ENCODE assay signal across 27 cellular contexts in genomic region chr2:102241616-102242260, GRCh38. TPM values are rescaled to one million over a fixed set of nuclear protein-coding genes. Genes with fewer than 3 reads are reported as not detected.
DNase-seq lines count a peak whose midpoint lies in the region; ATAC-seq and TF ChIP-seq lines count a peak whose summit lies in the region.
"Had no signal": no experiment of that assay in that cellular context is flagged by ENCODE, and none has a peak within 500 bp of the region (broad histone marks: within the 10 kb centered on the region; RNA-seq: fewer than 3 reads in every experiment).

No MANE protein-coding gene starts in this region.

- no peak for TF ChIP-seq POLR2A in esophagus muscularis mucosa (IDR thresholded peaks at IDR 0.05; ENCODE audit: low read depth)

- intact Hi-C loops in esophagus muscularis mucosa (cut with DNase I), result loop anchor here (5.0 kb wide), 2 partner anchors 54 to 359 kb away; partner anchors contain the start of gene IL1RL2

- H4K20me1 ChIP-seq in Loucy (ENCODE audit: insufficient read depth, low read length, poor library complexity, severe bottlenecking), result no peaks in the 10 kb centered on the region

- no peak overlapping the region for H2AK5ac ChIP-seq in mesendoderm (ENCODE audit: low read length)

- DNase-seq in esophagus muscularis mucosa (ENCODE audit: extremely low spot score) (peak; percentile 19), mesendoderm (peak; percentile 78), NCI-H187 (lab: John Stamatoyannopoulos, UW) (no peak), NCI-H146 (lab: John Stamatoyannopoulos, UW) (no peak), GF-D8 (lab: John Stamatoyannopoulos, UW) (no peak)
- DNase-seq: activated CD4-positive, alpha-beta T cell treated with anti-CD3 and anti-CD28 coated beads, Interleukin-2, amount 10 ng/mL, durations not matched to agents 24 days and 14 days; activated gamma-delta T cell treated with Interleukin-2 at 50 U/mL for 16 hours; activated T-cell treated with anti-CD3 and anti-CD28 coated beads, Interleukin-2, amount 50 U/mL, for 24 hours; body of pancreas; CD8-positive, alpha-beta T cell; cerebellar nuclear complex; DMS153; heart left ventricle; NCI-H1105 treated with DMSO at 0.1 percent for 48 hours; NCI-H2081 treated with DMSO at 0.1 percent for 48 hours; posterior cingulate gyrus; Right ventricle myocardium superior; stimulated activated CD4-positive, alpha-beta T cell treated with anti-CD3 and anti-CD28 coated beads, Interleukin-4, amount 100 ng/mL, for 24 hours; WERI-Rb-1 had no signal

- H3K79me2 ChIP-seq in ACC112 (ENCODE audit: control insufficient read depth, insufficient read depth, low read length, unreplicated experiment), result no peaks in the 10 kb centered on the region
- H3K79me2 ChIP-seq in Loucy (ENCODE audit: insufficient read depth, low read length), result no peaks in the 10 kb centered on the region
- H3K79me2 ChIP-seq in mesendoderm (ENCODE audit: control insufficient read depth, insufficient read depth, low read length), result no peaks in the 10 kb centered on the region

- H3F3A ChIP-seq in Loucy (ENCODE audit: low read depth), result no peaks in the 10 kb centered on the region

- H3K27me3 ChIP-seq in ACC112 (ENCODE audit: insufficient read depth, low read length) (no peaks in the 10 kb centered on the region), Loucy (ENCODE audit: insufficient read depth, low read length, poor library complexity, severe bottlenecking) (no peaks in the 10 kb centered on the region), esophagus muscularis mucosa (no peaks in the 10 kb centered on the region), mesendoderm (ENCODE audit: insufficient read depth, low read length, poor library complexity) (no peaks in the 10 kb centered on the region)
- H3K27me3 ChIP-seq: body of pancreas, vagina had no signal

- no peak overlapping the region for H3K23ac ChIP-seq in mesendoderm (ENCODE audit: low read length)

- ATAC-seq in HG02642 (IDR thresholded peaks at IDR 0.05; ENCODE audit: poor library complexity, unreplicated experiment), result no peak

- H3K9ac ChIP-seq in Loucy (ENCODE audit: low read depth, low read length, poor library complexity, severe bottlenecking) (no peak overlapping the region), mesendoderm (ENCODE audit: low read length) (no peak overlapping the region)

- no peaks in the 10 kb centered on the region for H3K9me2 ChIP-seq in Loucy (replicated peaks; ENCODE audit: low read depth, low read length)

- no peak overlapping the region for H2BK120ac ChIP-seq in mesendoderm (ENCODE audit: low read depth, low read length)

- no peaks in the 10 kb centered on the region for H3K79me1 ChIP-seq in mesendoderm (ENCODE audit: low read length)

- TF ChIP-seq CTCF in Loucy (conservative IDR thresholded peaks at IDR 0.05; ENCODE audit: low read length) (no peak), esophagus muscularis mucosa (IDR thresholded peaks at IDR 0.05) (no peak)

- no peak overlapping the region for H2BK15ac ChIP-seq in mesendoderm (replicated peaks; ENCODE audit: low read depth)

- H2BK5ac ChIP-seq in mesendoderm (ENCODE audit: low read length), result no peak overlapping the region

- H3K4me2 ChIP-seq in Loucy (ENCODE audit: low read depth, low read length, poor library complexity, severe bottlenecking) (no peak overlapping the region), mesendoderm (ENCODE audit: low read length) (no peak overlapping the region)

- WGBS in esophagus muscularis mucosa, result 86% methylated on average over 6 of the region's 6 CpGs
- no CpG with 5 or more reads among the region's 6 CpGs for WGBS in mesendoderm (ENCODE audit: extremely low coverage, insufficient coverage, low lambda C conversion rate)

- H3K4me1 ChIP-seq in ACC112 (ENCODE audit: control insufficient read depth, insufficient read depth, low read length, unreplicated experiment), result peaks cover 40% of the 10 kb centered on the region
- peaks cover 8% of the 10 kb centered on the region for H3K4me1 ChIP-seq in Loucy (ENCODE audit: insufficient read depth, low read length, poor library complexity, severe bottlenecking)
- H3K4me1 ChIP-seq in esophagus muscularis mucosa, result peaks cover 4 to 21% (median 10%) of the 10 kb centered on the region in 4 donors
- H3K4me1 ChIP-seq in mesendoderm (ENCODE audit: control insufficient read depth, low read depth, low read length), result no peaks in the 10 kb centered on the region
- H3K4me1 ChIP-seq: vagina had no signal

- H3K56ac ChIP-seq in mesendoderm (ENCODE audit: low read length), result no peak overlapping the region

- no peak overlapping the region for H2AFZ ChIP-seq in ACC112 (ENCODE audit: low read length, unreplicated experiment)
- peak overlapping the region; percentile 76; the same call in 1 of the 2 replicates for H2AFZ ChIP-seq in Loucy (ENCODE audit: low read length)

- TF ChIP-seq EP300 in esophagus muscularis mucosa (IDR thresholded peaks at IDR 0.05), result no peak

- H3K36me3 ChIP-seq in ACC112 (ENCODE audit: insufficient read depth, low read length) (no peaks in the 10 kb centered on the region), Loucy (ENCODE audit: insufficient read depth, low read length) (no peaks in the 10 kb centered on the region), esophagus muscularis mucosa (no peaks in the 10 kb centered on the region), mesendoderm (ENCODE audit: control insufficient read depth, insufficient read depth, low read length) (no peaks in the 10 kb centered on the region)
- H3K36me3 ChIP-seq: heart left ventricle, vagina, WERI-Rb-1 had no signal

- no peaks in the 10 kb centered on the region for H3K9me3 ChIP-seq in Loucy (ENCODE audit: insufficient read depth, low read depth, low read length)
- H3K9me3 ChIP-seq in esophagus muscularis mucosa, result no peaks in the 10 kb centered on the region
- H3K9me3 ChIP-seq: body of pancreas, heart left ventricle, vagina had no signal

- peak overlapping the region; percentile 99; the same call in 1 of the 2 replicates for H3K27ac ChIP-seq in ACC112 (ENCODE audit: low read depth, low read length)
- no peak overlapping the region for H3K27ac ChIP-seq in esophagus muscularis mucosa (replicated peaks in 1 of 4)
- H3K27ac ChIP-seq in mesendoderm (ENCODE audit: low read depth, low read length), result no peak overlapping the region
- H3K27ac ChIP-seq: WERI-Rb-1 had no signal

- H3K18ac ChIP-seq in mesendoderm (ENCODE audit: low read length), result no peak overlapping the region

- no peak overlapping the region for H4K8ac ChIP-seq in mesendoderm (ENCODE audit: low read depth, low read length)

- no peak overlapping the region for H4K5ac ChIP-seq in mesendoderm (ENCODE audit: low read length)

- H3K4me3 ChIP-seq in ACC112 (ENCODE audit: low read depth, low read length) (no peak overlapping the region), Loucy (ENCODE audit: low read length, poor library complexity, severe bottlenecking) (no peak overlapping the region), esophagus muscularis mucosa (no peak overlapping the region), mesendoderm (ENCODE audit: low read length) (no peak overlapping the region)
- H3K4me3 ChIP-seq: body of pancreas, heart left ventricle, K562, vagina had no signal

- H3K4ac ChIP-seq in mesendoderm (ENCODE audit: low read depth, low read length), result no peak overlapping the region

RNA-seq across cellular contexts. Expression of gene IL1RL2, which starts 54.9 kb away (rescaled TPM):
- total RNA-seq in esophagus muscularis mucosa, result under 1 TPM in 3 of 4 donors, not detected in 1; 0.19 to 0.92 (median 0.66) TPM
- not detected for polyA plus RNA-seq in mesendoderm (2013, experiment 1 of 2)
- not detected for polyA plus RNA-seq in mesendoderm (2013, experiment 2 of 2)
- total RNA-seq: A172; CD8-positive, alpha-beta T cell; K562; MCF 10A; OCI-LY7; Right ventricle myocardium superior had no signal
- polyA plus RNA-seq: K562 had no signal

Comparison
In these comparisons a context has a peak if more than half of its experiments do, and no peak if none do; other contexts are left out.
1. DNase-seq: peak in esophagus muscularis mucosa (single experiment) and mesendoderm (single experiment); none in NCI-H187 (0 of 2), NCI-H146 (single experiment) and GF-D8 (single experiment).